Comparison of ENCODE assay signal across 18 cellular contexts in genomic region chr1:157326173-157326859, GRCh38.
DNase-seq lines count a peak whose midpoint lies in the region; ATAC-seq and TF ChIP-seq lines count a peak whose summit lies in the region.
"Had no signal": no experiment of that assay in that cellular context is flagged by ENCODE, and none has a peak within 500 bp of the region (broad histone marks: within the 10 kb centered on the region; RNA-seq: fewer than 3 reads in every experiment).

No MANE protein-coding gene starts in this region.

- H3K4me3 Mint-ChIP-seq in H9: peak overlapping the region in 1 of 2 experiments; percentile 48; a peak in 2 of 5 replicates
- H3K4me3 Mint-ChIP-seq in WTC11: peak overlapping the region; percentile 32
- H3K4me3 Mint-ChIP-seq in nephron progenitor cell: no peak overlapping the region
- H3K4me3 Mint-ChIP-seq: CD4-positive, CD25-positive, alpha-beta regulatory T cell; HFFc6; IgD-negative memory B cell had no signal

- DNase-seq in H9 (no peak), WTC11 (ENCODE audit: low spot score) (no peak), nephron progenitor cell (no peak), left lobe of liver (ENCODE audit: low spot score) (no peak), NCI-H187 (lab: John Stamatoyannopoulos, UW) (no peak)
- DNase-seq: ACHN; BE2C; C1 segment of cervical spinal cord; CD4-positive, CD25-positive, alpha-beta regulatory T cell; DMS79 treated with DMSO at 0.1 percent for 48 hours; GF-D8; HFFc6; KG1 had no signal

- H4K91ac ChIP-seq in H9 (ENCODE audit: insufficient read length, low read depth, low read length): no peak overlapping the region

- no peak overlapping the region for H2BK12ac ChIP-seq in H9 (ENCODE audit: insufficient read length, low read depth, low read length)

- H3K4me1 ChIP-seq in H9 (ENCODE audit: insufficient read depth, low read length): peaks cover 9% of the 10 kb centered on the region; the same call in 1 of the 2 replicates
- H3K4me1 ChIP-seq: BE2C had no signal

- H3K79me2 ChIP-seq in H9 (ENCODE audit: insufficient read depth, low read length): no peaks in the 10 kb centered on the region

- WGBS in H9 (ENCODE audit: extremely low coverage, insufficient read length, low lambda C conversion rate): no CpG with 5 or more reads among the region's 7 CpGs

- no peak overlapping the region for H2AK5ac ChIP-seq in H9 (ENCODE audit: insufficient read length, low read length)

- no peaks in the 10 kb centered on the region for H3K79me1 ChIP-seq in H9 (ENCODE audit: insufficient read depth, low read depth, low read length, poor library complexity, severe bottlenecking)

- H3K14ac ChIP-seq in H9 (ENCODE audit: insufficient read depth, low read length): no peak overlapping the region

- no peak overlapping the region for H4K5ac ChIP-seq in H9 (ENCODE audit: insufficient read length, low read depth, low read length)

- POLR2A ChIA-PET in WTC11 (lab: Charles Lee): no interaction called here

- TF ChIP-seq CTCF in H9 (conservative IDR thresholded peaks at IDR 0.05): no peak
- TF ChIP-seq CTCF in WTC11 (IDR thresholded peaks at IDR 0.05): no peak
- TF ChIP-seq CTCF in nephron progenitor cell (IDR thresholded peaks at IDR 0.05): no peak

- no peak overlapping the region for H3K18ac ChIP-seq in H9 (ENCODE audit: insufficient read length, low read depth, low read length)

- ATAC-seq in WTC11 (peak; percentile 67), left lobe of liver (no peak), GM19035 (IDR thresholded peaks at IDR 0.05; ENCODE audit: unreplicated experiment) (no peak)
- ATAC-seq: HCT116, HepG2 had no signal

- H3K9me3 Mint-ChIP-seq in H9 (peaks cover 21 to 30% of the 10 kb centered on the region in 2 experiments), WTC11 (peaks cover 33% of the 10 kb centered on the region), nephron progenitor cell (peaks cover 27% of the 10 kb centered on the region)
- H3K9me3 Mint-ChIP-seq: HFFc6 had no signal

- H3T11ph ChIP-seq in H9 (ENCODE audit: low read length): no peak overlapping the region

- H2BK20ac ChIP-seq in H9 (ENCODE audit: low read depth, low read length, poor library complexity, severe bottlenecking): no peak overlapping the region

- H3K4ac ChIP-seq in H9 (ENCODE audit: low read depth, low read length): no peak overlapping the region

- H3K27ac ChIP-seq in H9 (ENCODE audit: insufficient read length, low read depth, low read length): no peak overlapping the region
- H3K27ac ChIP-seq: HL-60 had no signal

- H3K9me3 ChIP-seq in H9 (ENCODE audit: control insufficient read depth, low read depth, low read length): no peaks in the 10 kb centered on the region
- H3K9me3 ChIP-seq: BE2C had no signal

- H4K8ac ChIP-seq in H9 (replicated peaks; ENCODE audit: insufficient read length, low read depth, low read length): no peak overlapping the region

- no peak overlapping the region for H2BK5ac ChIP-seq in H9 (ENCODE audit: insufficient read length, low read length)

- H3K4me2 ChIP-seq in H9 (ENCODE audit: insufficient read depth, insufficient read length, low read length): no peak overlapping the region

- H3K9ac ChIP-seq in H9 (ENCODE audit: extremely low read depth, insufficient read length, low read length): no peak overlapping the region

- H2BK15ac ChIP-seq in H9 (ENCODE audit: low read depth, low read length): no peak overlapping the region

- H3K27me3 Mint-ChIP-seq in H9 (ENCODE audit: low read depth) (no peaks in the 10 kb centered on the region), WTC11 (ENCODE audit: low read depth) (no peaks in the 10 kb centered on the region; the same call in 1 of the 2 replicates), nephron progenitor cell (ENCODE audit: low read depth, poor library complexity) (no peaks in the 10 kb centered on the region)

- peaks cover 29 to 31% of the 10 kb centered on the region in 2 experiments for H3K4me1 Mint-ChIP-seq in H9
- peaks cover 30% of the 10 kb centered on the region for H3K4me1 Mint-ChIP-seq in WTC11
- peaks cover 7% of the 10 kb centered on the region for H3K4me1 Mint-ChIP-seq in nephron progenitor cell
- H3K4me1 Mint-ChIP-seq: CD4-positive, CD25-positive, alpha-beta regulatory T cell; IgD-negative memory B cell had no signal

- CTCF ChIA-PET in WTC11 (lab: Charles Lee): interaction anchor here (1.1 to 1.6 kb wide), 4 partner anchors 15 to 179 kb away, joined by 3 to 8 read pairs (median 4); no protein-coding TSS in a partner anchor

- no peak overlapping the region for H2AFZ ChIP-seq in H9 (ENCODE audit: low read length)

- H3K56ac ChIP-seq in H9 (ENCODE audit: insufficient read length, low read depth, low read length): no peak overlapping the region

- no peak overlapping the region for H3K23ac ChIP-seq in H9 (ENCODE audit: insufficient read length, low read depth, low read length)

- H3K27me3 ChIP-seq in H9 (ENCODE audit: insufficient read depth, low read length): no peaks in the 10 kb centered on the region
- H3K27me3 ChIP-seq: BE2C had no signal

- H4K20me1 ChIP-seq in H9 (ENCODE audit: control insufficient read depth, insufficient read depth, insufficient read length): no peaks in the 10 kb centered on the region

- peak overlapping the region in 2 of 3 experiments; percentile 76 to 81; a peak in 4 of 7 replicates for H3K27ac Mint-ChIP-seq in H9
- H3K27ac Mint-ChIP-seq in WTC11: peak overlapping the region; percentile 41; the same call in 1 of the 2 replicates
- peak overlapping the region; percentile 45 for H3K27ac Mint-ChIP-seq in nephron progenitor cell
- H3K27ac Mint-ChIP-seq: CD4-positive, CD25-positive, alpha-beta regulatory T cell; HFFc6; IgD-negative memory B cell had no signal

- no peak overlapping the region for H2BK120ac ChIP-seq in H9 (ENCODE audit: low read depth, low read length, poor library complexity, severe bottlenecking)

- no peaks in the 10 kb centered on the region for H3K23me2 ChIP-seq in H9 (ENCODE audit: insufficient read length, low read depth, low read length, poor library complexity, severe bottlenecking)

- H3K36me3 Mint-ChIP-seq in H9 (ENCODE audit: insufficient read depth in 1 of 3, low read depth in 3 of 3) (peaks cover 10 to 24% (median 11%) of the 10 kb centered on the region in 3 experiments; a peak in 6 of 7 replicates), WTC11 (peaks cover 28% of the 10 kb centered on the region), nephron progenitor cell (ENCODE audit: low read depth) (no peaks in the 10 kb centered on the region)
- H3K36me3 Mint-ChIP-seq: CD4-positive, CD25-positive, alpha-beta regulatory T cell had no signal

TF ChIP-seq in WTC11, 78 proteins besides CTCF, POLR2A, EP300 and RAD21:
- TF ChIP-seq ARID4B (CRISPR knock-in tag; IDR thresholded peaks at IDR 0.05; ENCODE audit: borderline replicate concordance) (no peak), ZNF263 (CRISPR knock-in tag; IDR thresholded peaks at IDR 0.05; ENCODE audit: low read depth) (no peak), TEAD1 (CRISPR knock-in tag; IDR thresholded peaks at IDR 0.05) (no peak), IRF1 (CRISPR knock-in tag; IDR thresholded peaks at IDR 0.05) (no peak), PRRX2 (CRISPR knock-in tag; IDR thresholded peaks at IDR 0.05) (no peak), HMGA2 (CRISPR knock-in tag; IDR thresholded peaks at IDR 0.05) (no peak), SP1 (CRISPR knock-in tag; conservative IDR thresholded peaks at IDR 0.05) (no peak), SMAD3 (CRISPR knock-in tag; IDR thresholded peaks at IDR 0.05; ENCODE audit: borderline replicate concordance) (no peak), ZMAT4 (CRISPR knock-in tag; IDR thresholded peaks at IDR 0.05) (no peak), MXD4 (CRISPR knock-in tag; IDR thresholded peaks at IDR 0.05; ENCODE audit: borderline replicate concordance) (no peak), ZNF671 (CRISPR knock-in tag; IDR thresholded peaks at IDR 0.05) (no peak), SOX15 (CRISPR knock-in tag; IDR thresholded peaks at IDR 0.05) (no peak)
